15 cellular contexts compared by ENCODE assay signal in the genomic region with DNA sequence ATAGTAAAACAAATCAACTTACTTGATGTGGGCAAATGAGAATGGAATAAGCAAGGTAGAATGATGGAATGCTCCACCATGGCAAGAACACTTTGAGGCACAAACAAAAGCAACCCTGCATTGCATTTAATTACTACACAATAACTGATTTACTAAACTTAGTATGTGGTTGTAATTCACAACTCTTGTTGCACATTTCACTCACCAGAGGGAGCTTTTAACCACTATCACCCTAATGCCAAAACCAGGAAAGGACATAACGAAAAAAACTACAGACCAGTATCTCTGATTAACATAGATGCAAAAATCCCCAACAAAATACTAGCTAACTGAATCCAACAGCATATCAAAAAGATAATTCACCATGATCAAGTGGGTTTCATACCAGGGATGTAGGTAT.
DNase-seq lines count a peak whose midpoint lies in the region; ATAC-seq and TF ChIP-seq lines count a peak whose summit lies in the region.
"Had no signal": no experiment of that assay in that cellular context is flagged by ENCODE, and none has a peak within 500 bp of the region (broad histone marks: within the 10 kb centered on the region; RNA-seq: fewer than 3 reads in every experiment).

No MANE protein-coding gene starts in this region.

- H3K9me3 ChIP-seq in smooth muscle cell (replicated peaks; ENCODE audit: low read depth) (no peaks in the 10 kb centered on the region), lower lobe of right lung (no peaks in the 10 kb centered on the region), neuronal stem cell (replicated peaks in 1 of 2; ENCODE audit: control insufficient read depth in 2 of 2, insufficient read depth in 1 of 2, low read depth in 1 of 2, low read length in 2 of 2) (no peaks in the 10 kb centered on the region)

- no peak overlapping the region for H2BK120ac ChIP-seq in neuronal stem cell (ENCODE audit: low read depth, low read length)

- no peak overlapping the region for H3K23ac ChIP-seq in neuronal stem cell (ENCODE audit: low read depth, low read length, poor library complexity)

- H4K91ac ChIP-seq in neuronal stem cell (ENCODE audit: low read depth, low read length, poor library complexity): no peak overlapping the region

- H2BK15ac ChIP-seq in neuronal stem cell (ENCODE audit: low read length): no peak overlapping the region

- H3K79me2 ChIP-seq in smooth muscle cell (ENCODE audit: low read depth): no peaks in the 10 kb centered on the region

- H3K36me3 ChIP-seq in smooth muscle cell (ENCODE audit: low read depth) (no peaks in the 10 kb centered on the region), lower lobe of right lung (no peaks in the 10 kb centered on the region), neuronal stem cell (replicated peaks in 1 of 2; ENCODE audit: control insufficient read depth in 2 of 2, insufficient read depth in 2 of 2, low read length in 2 of 2) (no peaks in the 10 kb centered on the region)
- H3K36me3 ChIP-seq: HAP-1 had no signal

- no peak overlapping the region for H2AK5ac ChIP-seq in neuronal stem cell (ENCODE audit: low read depth, low read length)

- no peaks in the 10 kb centered on the region for H3F3A ChIP-seq in smooth muscle cell (ENCODE audit: low read depth)

- no peak overlapping the region for H3K18ac ChIP-seq in neuronal stem cell (ENCODE audit: low read length)

- H3K27me3 ChIP-seq in smooth muscle cell (ENCODE audit: low read depth) (no peaks in the 10 kb centered on the region), lower lobe of right lung (ENCODE audit: low read depth) (no peaks in the 10 kb centered on the region), neuronal stem cell (ENCODE audit: control insufficient read depth in 3 of 3, insufficient read depth in 3 of 3, low read depth in 1 of 3, low read length in 3 of 3) (no peaks in the 10 kb centered on the region)

- H4K8ac ChIP-seq in neuronal stem cell (ENCODE audit: low read depth, low read length): no peak overlapping the region

- H3K27ac ChIP-seq in smooth muscle cell (ENCODE audit: low read depth) (no peak overlapping the region), lower lobe of right lung (no peak overlapping the region), neuronal stem cell (replicated peaks; ENCODE audit: low read length) (no peak overlapping the region)

- H3K4ac ChIP-seq in neuronal stem cell (ENCODE audit: low read length): no peak overlapping the region

- no peak overlapping the region for H2BK5ac ChIP-seq in neuronal stem cell (ENCODE audit: low read length)

- no peak overlapping the region for H3K9ac ChIP-seq in smooth muscle cell (ENCODE audit: low read depth)
- H3K9ac ChIP-seq in neuronal stem cell (ENCODE audit: low read depth, low read length, poor library complexity): no peak overlapping the region

- WGBS in smooth muscle cell (ENCODE audit: low lambda C conversion rate): 38% methylated on average over 1 of the region's 1 CpG
- no CpG with 5 or more reads among the region's 1 CpG for WGBS in neuronal stem cell (ENCODE audit: extremely low coverage in 2 of 2, insufficient read length in 2 of 2, insufficient replicate concordance in 1 of 2), 2 donors

- intact Hi-C loops in lower lobe of right lung (cut with DNase I): no loop called here

- DNase-seq in NCI-H446 (lab: John Stamatoyannopoulos, UW) (peak; percentile 9 to 33), NCI-H446 treated with DMSO at 0.1 percent for 48 hours (lab: John Stamatoyannopoulos, UW) (no peak), OCI-M1 (lab: John Stamatoyannopoulos, UW) (peak; percentile 65), fibroblast of pulmonary artery (ENCODE audit: low read depth) (peak; percentile 32), smooth muscle cell (lab: John Stamatoyannopoulos, UW; ENCODE audit: unreplicated experiment) (no peak), lower lobe of right lung (no peak), cerebellum (ENCODE audit: low spot score) (no peak), neuronal stem cell (ENCODE audit: low spot score) (no peak)
- DNase-seq: activated CD4-positive, alpha-beta T cell treated with anti-CD3 and anti-CD28 coated beads, Interleukin-2, amount 50 U/mL, for 1 hour; activated naive CD4-positive, alpha-beta T cell treated with anti-CD3 and anti-CD28 coated beads, Interleukin-2, amount 10 ng/mL, durations not matched to agents 7 days and 5 days; GF-D8; kidney glomerular epithelial cell; NCI-H1436 treated with DMSO at 0.1 percent for 48 hours; stimulated activated CD4-positive, alpha-beta T cell treated with anti-CD3 and anti-CD28 coated beads, Interleukin-4, amount 100 ng/mL, for 24 hours had no signal

- no peak for ATAC-seq in lower lobe of right lung

- no peak overlapping the region for H3K14ac ChIP-seq in neuronal stem cell (ENCODE audit: low read length)

- H2AFZ ChIP-seq in smooth muscle cell (ENCODE audit: low read depth) (no peak overlapping the region), neuronal stem cell (ENCODE audit: low read length) (no peak overlapping the region)

- no peak overlapping the region for H2BK12ac ChIP-seq in neuronal stem cell (ENCODE audit: low read length)

- H4K20me1 ChIP-seq in smooth muscle cell (ENCODE audit: low read depth): no peaks in the 10 kb centered on the region

- no peak overlapping the region for H3K4me2 ChIP-seq in smooth muscle cell
- H3K4me2 ChIP-seq in neuronal stem cell (ENCODE audit: insufficient read depth, low read length, poor library complexity, severe bottlenecking): no peak overlapping the region

- peak; percentile 33 for TF ChIP-seq CTCF in fibroblast of pulmonary artery (IDR thresholded peaks at IDR 0.05; ENCODE audit: low read length, missing control alignments)
- TF ChIP-seq CTCF in smooth muscle cell (IDR thresholded peaks at IDR 0.05; ENCODE audit: borderline replicate concordance, insufficient read depth, poor library complexity, severe bottlenecking): peak; percentile 46
- no peak for TF ChIP-seq CTCF in lower lobe of right lung (IDR thresholded peaks at IDR 0.05)

- no peaks in the 10 kb centered on the region for H3K79me1 ChIP-seq in neuronal stem cell (ENCODE audit: low read depth, low read length)

- H3K4me3 ChIP-seq in fibroblast of pulmonary artery (replicated peaks; ENCODE audit: low read depth, low read length): no peak overlapping the region
- no peak overlapping the region for H3K4me3 ChIP-seq in smooth muscle cell
- no peak overlapping the region for H3K4me3 ChIP-seq in lower lobe of right lung
- no peak overlapping the region for H3K4me3 ChIP-seq in neuronal stem cell (ENCODE audit: low read length in 2 of 2)
- H3K4me3 ChIP-seq: HAP-1 had no signal

- H3K4me1 ChIP-seq in smooth muscle cell (ENCODE audit: low read depth) (no peaks in the 10 kb centered on the region), lower lobe of right lung (no peaks in the 10 kb centered on the region), neuronal stem cell (ENCODE audit: control insufficient read depth in 2 of 2, insufficient read depth in 1 of 2, low read depth in 1 of 2, low read length in 2 of 2) (no peaks in the 10 kb centered on the region)
- H3K4me1 ChIP-seq: HAP-1 had no signal

Comparison
In these comparisons a context has a peak if more than half of its experiments do, and no peak if none do; other contexts are left out.
1. DNase-seq: peak in NCI-H446 (2 of 2), OCI-M1 (single experiment) and fibroblast of pulmonary artery (single experiment); none in NCI-H446 treated with DMSO at 0.1 percent for 48 hours (single experiment), smooth muscle cell (single experiment), lower lobe of right lung (single experiment), cerebellum (single experiment) and neuronal stem cell (single experiment).